ENCODE assay signal across 22 cellular contexts in genomic region chr2:188251034-188251433, GRCh38.
"Had no signal": no experiment of that assay in that cellular context is flagged by ENCODE, and none has a peak within 500 bp of the region (broad histone marks: within the 10 kb centered on the region; RNA-seq: fewer than 3 reads in every experiment).

No MANE protein-coding gene starts in this region.

- H3K27me3 ChIP-seq: SJSA1 had no signal

- FAIRE-seq: RCC 7860 had no signal

- H3K9me3 ChIP-seq: SJSA1 had no signal

- H3K36me3 ChIP-seq: SJSA1 had no signal

- H3K4me3 ChIP-seq: SJSA1, SK-N-MC had no signal

- DNase-seq: Karpas-422, KG1, MV-4-11, NCI-H1048, NCI-H1105, NCI-H1417, NCI-H1436 treated with DMSO at 0.1 percent for 48 hours, NCI-H1694, NCI-H187 treated with DMSO at 0.1 percent for 48 hours, NCI-H2029 treated with DMSO at 0.1 percent for 48 hours, NCI-H2171 treated with DMSO at 0.1 percent for 48 hours, NCI-H345, NCI-H446 treated with DMSO at 0.1 percent for 48 hours, NCI-H510A treated with DMSO at 0.1 percent for 48 hours, NCI-H526, Right ventricle myocardium superior, RPMI8226, SIG-M5 had no signal

- H3K27ac ChIP-seq: HL-60, SJSA1, SK-N-MC had no signal
